Comparison of ENCODE assay signal across 8 cellular contexts in genomic region chr1:227787513-227788278, GRCh38. TPM values are rescaled to one million over a fixed set of nuclear protein-coding genes. Genes with fewer than 3 reads are reported as not detected.
DNase-seq lines count a peak whose midpoint lies in the region; ATAC-seq and TF ChIP-seq lines count a peak whose summit lies in the region.

No MANE protein-coding gene starts in this region.

- H2AFZ ChIP-seq in SK-N-SH (ENCODE audit: low read depth), result peak overlapping the region; percentile 82; the same call in 1 of the 2 replicates

- no peak for TF ChIP-seq RAD21 in SK-N-SH (IDR thresholded peaks at IDR 0.05; ENCODE audit: low read length)

- H3K27me3 Mint-ChIP-seq in glutamatergic neuron (ENCODE audit: unreplicated experiment) (peaks cover 14% of the 10 kb centered on the region), osteocyte (ENCODE audit: unreplicated experiment) (peaks cover 5% of the 10 kb centered on the region)

- H3K4me1 ChIP-seq in SK-N-SH (ENCODE audit: control insufficient read depth in 1 of 2, insufficient read depth in 2 of 2, low read depth in 1 of 2, low read length in 1 of 2), result peaks cover 0 to 27% of the 10 kb centered on the region in 2 experiments; a peak in 1 of 4 replicates
- peaks cover 13% of the 10 kb centered on the region for H3K4me1 ChIP-seq in thymus (ENCODE audit: control insufficient read depth, insufficient read depth, low read length)

- no peaks in the 10 kb centered on the region for H3K9me3 Mint-ChIP-seq in activated naive CD4-positive, alpha-beta T cell treated with anti-CD3 and anti-CD28 coated beads, Interleukin-2, amount 50 U/mL, for 72 hours
- peaks cover 3% of the 10 kb centered on the region for H3K9me3 Mint-ChIP-seq in glutamatergic neuron (ENCODE audit: unreplicated experiment)
- H3K9me3 Mint-ChIP-seq in osteocyte (ENCODE audit: unreplicated experiment), result no peaks in the 10 kb centered on the region

- CTCF ChIA-PET in GM10248 (lab: Yijun Ruan, JAX) (interaction anchor here (1.1 to 1.2 kb wide), 2 partner anchors 25 to 245 kb away, joined by 3 to 6 read pairs; no protein-coding TSS in a partner anchor), SK-N-SH (lab: Yijun Ruan, JAX) (interaction anchor here (1.0 kb wide), 1 partner anchor 23 kb away, joined by 3 read pairs; no protein-coding TSS in a partner anchor)

- H3K4me1 Mint-ChIP-seq in glutamatergic neuron (ENCODE audit: low read depth, unreplicated experiment) (no peaks in the 10 kb centered on the region), osteocyte (ENCODE audit: unreplicated experiment) (peaks cover 31% of the 10 kb centered on the region)

- no peak for TF ChIP-seq CTCF in GM10248 (IDR thresholded peaks at IDR 0.05; ENCODE audit: control extremely low read depth, extremely low read depth, low read depth, missing control alignments)
- no peak for TF ChIP-seq CTCF in NB4 (IDR thresholded peaks at IDR 0.05; ENCODE audit: low read depth, low read length)
- no peak for TF ChIP-seq CTCF in SK-N-SH (IDR thresholded peaks at IDR 0.05)
- TF ChIP-seq CTCF in glutamatergic neuron (IDR thresholded peaks at IDR 0.05; ENCODE audit: partially characterized antibody, unreplicated experiment), result no peak
- no peak for TF ChIP-seq CTCF in osteocyte (IDR thresholded peaks at IDR 0.05)

- POLR2A ChIA-PET in GM10248 (lab: Yijun Ruan, JAX) (no interaction called here), SK-N-SH (lab: Yijun Ruan, JAX) (interaction anchor here (1.0 kb wide), 1 partner anchor 12 kb away, joined by 3 read pairs; no protein-coding TSS in a partner anchor)

- peak overlapping the region; percentile 98 for H3K4me2 ChIP-seq in SK-N-SH

- no peaks in the 10 kb centered on the region for H3K9me3 ChIP-seq in SK-N-SH
- no peaks in the 10 kb centered on the region for H3K9me3 ChIP-seq in thymus (ENCODE audit: control insufficient read depth)

- H3K4me3 ChIP-seq in NB4 (ENCODE audit: low read depth, low read length) (peak overlapping the region; percentile 32), SK-N-SH (ENCODE audit: low read depth in 2 of 2, low read length in 1 of 2) (peak overlapping the region; percentile 68 to 72), thymus (ENCODE audit: low read length) (peak overlapping the region; percentile 67)

- TF ChIP-seq EP300 in SK-N-SH (IDR thresholded peaks at IDR 0.05; ENCODE audit: borderline replicate concordance in 1 of 2, low read depth in 1 of 2, low read length in 1 of 2), result no peak

- H3K27ac ChIP-seq in SK-N-SH (ENCODE audit: low read depth in 2 of 2, low read length in 1 of 2) (peak overlapping the region in 1 of 2 experiments; percentile 35; a peak in 1 of 4 replicates), thymus (ENCODE audit: low read depth) (peak overlapping the region; percentile 72)

- no peaks in the 10 kb centered on the region for H3K36me3 Mint-ChIP-seq in activated naive CD4-positive, alpha-beta T cell treated with anti-CD3 and anti-CD28 coated beads, Interleukin-2, amount 50 U/mL, for 72 hours
- H3K36me3 Mint-ChIP-seq in glutamatergic neuron (ENCODE audit: unreplicated experiment) (peaks cover 4% of the 10 kb centered on the region), osteocyte (ENCODE audit: unreplicated experiment) (peaks cover 5% of the 10 kb centered on the region)

- H3K27me3 ChIP-seq in SK-N-SH (ENCODE audit: insufficient read depth) (no peaks in the 10 kb centered on the region), thymus (ENCODE audit: control insufficient read depth, insufficient read depth) (peaks cover 8% of the 10 kb centered on the region)

- peaks cover 7% of the 10 kb centered on the region for H3F3A ChIP-seq in SK-N-SH (replicated peaks; ENCODE audit: insufficient read depth)

- WGBS in SK-N-SH (ENCODE audit: low lambda C conversion rate), result 8% methylated on average over 26 of the region's 61 CpGs
- WGBS in thymus, result under 1% methylated on average over 61 of the region's 61 CpGs

- no peak for TF ChIP-seq POLR2A in NB4 (IDR thresholded peaks at IDR 0.05; ENCODE audit: extremely low read depth, insufficient read length)

- no peaks in the 10 kb centered on the region for H4K20me1 ChIP-seq in SK-N-SH (ENCODE audit: insufficient read depth)

- peak overlapping the region; percentile 60 for H3K9ac ChIP-seq in SK-N-SH

- H3K79me2 ChIP-seq in SK-N-SH (ENCODE audit: insufficient read depth), result no peaks in the 10 kb centered on the region

- ATAC-seq in HG02571 (IDR thresholded peaks at IDR 0.05; ENCODE audit: unreplicated experiment), result peak; percentile 91
- ATAC-seq in activated naive CD4-positive, alpha-beta T cell treated with anti-CD3 and anti-CD28 coated beads, Interleukin-2, amount 50 U/mL, for 72 hours, result peak; percentile 93 to 94

- no peaks in the 10 kb centered on the region for H3K9me2 ChIP-seq in SK-N-SH

- H3K36me3 ChIP-seq in SK-N-SH (replicated peaks in 1 of 2; ENCODE audit: control insufficient read depth in 1 of 2, insufficient read depth in 2 of 2, low read length in 1 of 2), result no peaks in the 10 kb centered on the region
- no peaks in the 10 kb centered on the region for H3K36me3 ChIP-seq in thymus (ENCODE audit: control insufficient read depth, insufficient read depth)

- peak; percentile 97 for DNase-seq in GM10248 (ENCODE audit: extremely low spot score)
- peak; percentile 88 for DNase-seq in NB4 (ENCODE audit: low read depth)
- peak; percentile 95 for DNase-seq in SK-N-SH
- DNase-seq in activated naive CD4-positive, alpha-beta T cell treated with anti-CD3 and anti-CD28 coated beads, Interleukin-2, amount 50 U/mL, for 72 hours (ENCODE audit: low spot score in 2 of 2), result peak; percentile 81 to 89
- peak; percentile 87 for DNase-seq in glutamatergic neuron
- DNase-seq in osteocyte (ENCODE audit: extremely low spot score, unreplicated experiment), result peak; percentile 86

- H3K4me3 Mint-ChIP-seq in glutamatergic neuron (ENCODE audit: unreplicated experiment) (peak overlapping the region; percentile 74), osteocyte (ENCODE audit: unreplicated experiment) (peak overlapping the region; percentile 72)

- H3K27ac Mint-ChIP-seq in activated naive CD4-positive, alpha-beta T cell treated with anti-CD3 and anti-CD28 coated beads, Interleukin-2, amount 50 U/mL, for 72 hours, result peak overlapping the region in 1 of 2 donors; percentile 55
- H3K27ac Mint-ChIP-seq in glutamatergic neuron (ENCODE audit: unreplicated experiment) (no peak overlapping the region), osteocyte (ENCODE audit: unreplicated experiment) (peak overlapping the region; percentile 14)

TF ChIP-seq in SK-N-SH, 30 proteins besides CTCF, POLR2A, EP300 and RAD21 (continues in another document):
- TF ChIP-seq FOXM1 (IDR thresholded peaks at IDR 0.05; ENCODE audit: low read depth) (no peak), NRF1 (IDR thresholded peaks at IDR 0.05; ENCODE audit: low read depth, low read length) (peak; percentile 36; the same call in 1 of the 2 replicates), SIN3A (IDR thresholded peaks at IDR 0.05; ENCODE audit: borderline replicate concordance, low read depth, low read length) (peak; percentile 22; the same call in 1 of the 2 replicates), USF2 (IDR thresholded peaks at IDR 0.05; ENCODE audit: borderline replicate concordance, low read depth, low read length) (no peak), RCOR1 (IDR thresholded peaks at IDR 0.05; ENCODE audit: low read length) (no peak), GATA2 (CRISPR knock-in tag; IDR thresholded peaks at IDR 0.05) (no peak), SMC3 (IDR thresholded peaks at IDR 0.05; ENCODE audit: low read depth, low read length) (no peak), FOSL2 (IDR thresholded peaks at IDR 0.05; ENCODE audit: borderline replicate concordance, low read depth) (no peak), ELF1 (IDR thresholded peaks at IDR 0.05) (no peak), JUND (IDR thresholded peaks at IDR 0.05) (no peak)
- TF ChIP-seq, protein P1, sequence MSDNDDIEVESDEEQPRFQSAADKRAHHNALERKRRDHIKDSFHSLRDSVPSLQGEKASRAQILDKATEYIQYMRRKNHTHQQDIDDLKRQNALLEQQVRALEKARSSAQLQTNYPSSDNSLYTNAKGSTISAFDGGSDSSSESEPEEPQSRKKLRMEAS (IDR thresholded peaks at IDR 0.05; ENCODE audit: low read depth), result peak; percentile 34; the same call in 1 of the 2 replicates

RNA-seq across cellular contexts. Expression of gene PRSS38, which starts 27.8 kb away (rescaled TPM):
- polyA plus RNA-seq in SK-N-SH (2012; rRNA removed) (not detected in 2 replicates), thymus (not detected)
- not detected in 2 replicates for polyA plus RNA-seq in SK-N-SH (2012; cell fraction: cytosol; rRNA removed)
- not detected in 2 replicates for polyA plus RNA-seq in SK-N-SH (2012; cell fraction: nucleus; rRNA removed)
- not detected for total RNA-seq in activated naive CD4-positive, alpha-beta T cell treated with anti-CD3 and anti-CD28 coated beads, Interleukin-2, amount 50 U/mL, for 72 hours
- total RNA-seq in glutamatergic neuron (ENCODE audit: unreplicated experiment) (not detected), osteocyte (not detected in 2 replicates)

RNA-seq across cellular contexts. Expression of gene SNAP47, which starts 52.5 kb away (rescaled TPM):
- polyA plus RNA-seq in SK-N-SH (2012; rRNA removed), result 44.0 and 45.6 TPM in 2 replicates
- 41.0 and 45.9 TPM in 2 replicates for polyA plus RNA-seq in SK-N-SH (2012; cell fraction: cytosol; rRNA removed)
- polyA plus RNA-seq in SK-N-SH (2012; cell fraction: nucleus; rRNA removed), result 32.7 and 40.3 TPM in 2 replicates
- total RNA-seq in activated naive CD4-positive, alpha-beta T cell treated with anti-CD3 and anti-CD28 coated beads, Interleukin-2, amount 50 U/mL, for 72 hours, result 10 to 100 TPM; 33.8 to 35.8 TPM
- 34.0 TPM for total RNA-seq in glutamatergic neuron (ENCODE audit: unreplicated experiment)
- total RNA-seq in osteocyte, result 28.6 and 29.6 TPM in 2 replicates
- polyA plus RNA-seq in thymus, result 17.3 TPM

RNA-seq across cellular contexts. Expression of gene JMJD4, which starts 52.6 kb away (rescaled TPM):
- polyA plus RNA-seq in SK-N-SH (2012; rRNA removed), result 15.0 and 16.6 TPM in 2 replicates
- 5.9 and 11.5 TPM in 2 replicates for polyA plus RNA-seq in SK-N-SH (2012; cell fraction: cytosol; rRNA removed)
- 24.2 and 29.6 TPM in 2 replicates for polyA plus RNA-seq in SK-N-SH (2012; cell fraction: nucleus; rRNA removed)
- 10 to 100 TPM in 1 of 2 donors, 1 to 10 TPM in 1; 7.2 to 14.8 TPM for total RNA-seq in activated naive CD4-positive, alpha-beta T cell treated with anti-CD3 and anti-CD28 coated beads, Interleukin-2, amount 50 U/mL, for 72 hours
- total RNA-seq in glutamatergic neuron (ENCODE audit: unreplicated experiment), result 26.6 TPM
- 18.2 and 20.7 TPM in 2 replicates for total RNA-seq in osteocyte
- polyA plus RNA-seq in thymus, result 14.4 TPM
